ENCODE assay signal across 8 cellular contexts in the genomic region with DNA sequence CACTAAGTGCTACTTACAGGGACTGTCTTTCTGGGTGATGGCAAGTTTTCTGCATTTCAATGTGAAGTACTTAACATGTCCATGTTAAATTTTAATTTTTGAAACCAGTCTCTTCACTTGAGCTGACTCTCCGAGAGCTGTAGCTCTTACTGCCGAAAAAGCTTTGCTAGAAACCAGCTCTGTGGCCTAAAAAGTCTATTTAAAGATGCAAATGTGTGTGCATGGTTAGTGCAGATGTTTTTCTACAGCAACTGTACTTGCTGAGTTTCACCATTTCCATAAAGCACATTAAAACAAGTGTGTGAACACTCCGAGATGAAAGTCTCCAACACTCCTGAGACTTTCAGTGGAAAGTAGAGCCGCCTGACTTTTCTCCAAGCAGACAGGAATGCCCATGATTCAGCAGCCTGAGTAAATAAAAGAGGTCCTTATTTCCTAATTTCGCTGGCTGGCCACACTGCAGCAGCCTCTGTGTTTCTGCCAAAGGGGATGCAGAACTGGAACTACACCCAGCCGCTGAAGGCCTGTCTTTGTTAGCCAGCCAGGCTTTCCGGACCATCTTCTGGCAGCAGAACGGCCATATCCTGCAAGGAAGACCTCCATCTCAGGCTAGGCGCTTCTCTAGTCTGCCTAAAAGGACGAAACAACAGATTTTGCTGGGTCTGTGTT.
A peak's percentile ranks its signal among the peaks of the same experiment; 100 is the strongest.
DNase-seq lines count a peak whose midpoint lies in the region; ATAC-seq and TF ChIP-seq lines count a peak whose summit lies in the region.
"Had no signal": no experiment of that assay in that cellular context is flagged by ENCODE, and none has a peak within 500 bp of the region (broad histone marks: within the 10 kb centered on the region; RNA-seq: fewer than 3 reads in every experiment).

No MANE protein-coding gene starts in this region.

- intact Hi-C loops in lower lobe of right lung (cut with DNase I) = no loop called here

- TF ChIP-seq CTCF in lower lobe of right lung (IDR thresholded peaks at IDR 0.05) = no peak

- H3K36me3 ChIP-seq in lower lobe of right lung = peaks cover 6% of the 10 kb centered on the region

- no peaks in the 10 kb centered on the region for H3K9me3 ChIP-seq in lower lobe of right lung

- H3K4me1 ChIP-seq in lower lobe of right lung = peaks cover 26% of the 10 kb centered on the region

- no peaks in the 10 kb centered on the region for H3K27me3 ChIP-seq in lower lobe of right lung (ENCODE audit: low read depth)

- peak overlapping the region; percentile 4 for H3K4me3 ChIP-seq in lower lobe of right lung

- ATAC-seq in lower lobe of right lung = peak; percentile 88
- no peak for ATAC-seq in HG03571 (IDR thresholded peaks at IDR 0.05; ENCODE audit: unreplicated experiment)

- peak; percentile 78 for DNase-seq in HT1080 (ENCODE audit: low read depth)
- DNase-seq in cerebellum (ENCODE audit: low spot score) = peak; percentile 68
- peak; percentile 47 for DNase-seq in lower lobe of right lung
- DNase-seq in ureter (ENCODE audit: low spot score) = peak; percentile 76
- no peak for DNase-seq in SHP77 (lab: John Stamatoyannopoulos, UW)
- DNase-seq in SKM-1 treated with dmso at 0.1 percent for 144 hours (lab: John Stamatoyannopoulos, UW; ENCODE audit: unreplicated experiment) = no peak

- H3K27ac ChIP-seq in lower lobe of right lung = peak overlapping the region; percentile 68
- H3K27ac ChIP-seq: epithelial cell of prostate had no signal

Comparison
In these comparisons a context has a peak if more than half of its experiments do, and no peak if none do; other contexts are left out.
1. DNase-seq: peak in HT1080 (single experiment), cerebellum (single experiment), lower lobe of right lung (single experiment) and ureter (single experiment); none in SHP77 (0 of 2) and SKM-1 treated with dmso at 0.1 percent for 144 hours (single experiment).